ENCODE assay signal across 9 cellular contexts in the genomic region with DNA sequence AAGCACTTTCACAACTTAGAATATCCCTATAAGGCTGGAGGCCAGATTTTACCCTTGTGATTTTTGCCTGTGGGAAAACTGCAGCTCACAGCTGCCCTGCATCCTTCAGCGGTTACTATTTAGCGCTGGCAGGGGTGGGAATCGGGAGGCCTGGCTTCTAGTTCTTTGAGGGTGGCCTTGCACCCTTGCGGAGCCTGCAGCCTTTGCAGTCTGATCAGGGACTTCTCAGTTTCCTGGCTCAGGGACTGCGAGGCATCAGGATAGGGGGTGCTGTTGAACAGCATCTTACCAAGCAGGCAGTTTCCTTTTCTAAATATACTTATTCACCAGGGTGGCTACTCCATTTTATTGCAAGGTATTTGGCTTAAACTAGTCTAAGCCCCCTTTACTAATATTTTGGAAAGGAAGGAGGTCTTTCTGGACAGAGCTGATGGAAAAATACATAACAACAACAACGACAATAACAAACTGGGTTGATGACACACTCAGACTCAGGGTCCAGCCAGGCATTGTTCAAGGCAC. TPM values are rescaled to one million over a fixed set of nuclear protein-coding genes. Genes with fewer than 3 reads are reported as not detected.
DNase-seq lines count a peak whose midpoint lies in the region; ATAC-seq, FAIRE-seq and TF ChIP-seq lines count a peak whose summit lies in the region.
"Had no signal": no experiment of that assay in that cellular context is flagged by ENCODE, and none has a peak within 500 bp of the region (broad histone marks: within the 10 kb centered on the region; RNA-seq: fewer than 3 reads in every experiment).

No MANE protein-coding gene starts in this region.

- H3K79me2 ChIP-seq in GM12878 (ENCODE audit: control insufficient read depth, insufficient read depth, low read length) (no peaks in the 10 kb centered on the region), smooth muscle cell (ENCODE audit: low read depth) (no peaks in the 10 kb centered on the region)

- H3K9ac ChIP-seq in GM12878 (ENCODE audit: control insufficient read depth, insufficient read depth, low read length) (no peak overlapping the region), smooth muscle cell (ENCODE audit: low read depth) (no peak overlapping the region)

- in situ Hi-C loops in GM12878 (cut with MboI) = no loop called here

- no peak overlapping the region for H3K4me2 ChIP-seq in GM12878 (ENCODE audit: control insufficient read depth, insufficient read depth)
- H3K4me2 ChIP-seq in smooth muscle cell = no peak overlapping the region

- RAD21 ChIA-PET in GM12878 (lab: Charles Lee; ENCODE audit: unreplicated experiment) = interaction anchor here (0.7 kb wide), 1 partner anchor 140 kb away, joined by 3 read pairs; no protein-coding TSS in a partner anchor

- H3K9me3 ChIP-seq in BE2C (no peaks in the 10 kb centered on the region), GM12878 (replicated peaks; ENCODE audit: control insufficient read depth, insufficient read depth, low read length) (no peaks in the 10 kb centered on the region), right lobe of liver (no peaks in the 10 kb centered on the region), smooth muscle cell (replicated peaks; ENCODE audit: low read depth) (no peaks in the 10 kb centered on the region)

- TF ChIP-seq POLR2A in GM12878 (IDR thresholded peaks at IDR 0.05; ENCODE audit: low read depth, low read length) = no peak
- TF ChIP-seq POLR2A in right lobe of liver (IDR thresholded peaks at IDR 0.05) = no peak

- CTCF ChIA-PET in GM12878 (lab: Yijun Ruan, JAX) = interaction anchor here (1.0 to 1.3 kb wide), 3 partner anchors 8 to 14 kb away, joined by 3 to 4 read pairs (median 3); no protein-coding TSS in a partner anchor

- intact Hi-C loops in GM12878 (cut with micrococcal nuclease; ENCODE audit: unreplicated experiment) = no loop called here
- intact Hi-C loops in right lobe of liver (cut with DNase I) = no loop called here

- DNase-seq in BE2C = no peak
- no peak for DNase-seq in GM12878 (ENCODE audit: low read depth, low spot score)
- peak in 1 of 3 donors; percentile 51 for DNase-seq in right lobe of liver
- no peak for DNase-seq in smooth muscle cell (lab: John Stamatoyannopoulos, UW; ENCODE audit: unreplicated experiment)
- DNase-seq: small intestine had no signal

- H3K27me3 ChIP-seq in BE2C (no peaks in the 10 kb centered on the region), GM12878 (replicated peaks in 1 of 2; ENCODE audit: control insufficient read depth in 2 of 2, insufficient read depth in 2 of 2, low read length in 1 of 2) (no peaks in the 10 kb centered on the region), right lobe of liver (no peaks in the 10 kb centered on the region), smooth muscle cell (ENCODE audit: low read depth) (no peaks in the 10 kb centered on the region)

- POLR2A ChIA-PET in GM12878 (lab: Charles Lee) = no interaction called here

- 69% methylated on average over 6 of the region's 6 CpGs for WGBS in GM12878 (ENCODE audit: insufficient coverage, insufficient replicate concordance, low lambda C conversion rate, missing lambda C conversion rate)
- WGBS in right lobe of liver (ENCODE audit: insufficient coverage, low coverage, low lambda C conversion rate, missing lambda C conversion rate) = 8% methylated on average over 6 of the region's 6 CpGs
- 75% methylated on average over 6 of the region's 6 CpGs for WGBS in smooth muscle cell (ENCODE audit: low lambda C conversion rate)

- peaks cover 5% of the 10 kb centered on the region for H3K36me3 ChIP-seq in BE2C
- H3K36me3 ChIP-seq in GM12878 (ENCODE audit: control insufficient read depth in 2 of 2, insufficient read depth in 2 of 2, low read length in 1 of 2) = peaks cover 0 to 7% of the 10 kb centered on the region in 2 experiments; a peak in 1 of 4 replicates
- peaks cover 0 to 19% (median 0%) of the 10 kb centered on the region in 4 donors for H3K36me3 ChIP-seq in right lobe of liver
- no peaks in the 10 kb centered on the region for H3K36me3 ChIP-seq in smooth muscle cell (ENCODE audit: low read depth)

- TF ChIP-seq RAD21 in GM12878 (IDR thresholded peaks at IDR 0.05; ENCODE audit: insufficient read depth, low read depth, low read length) = 0 out of 2 replicates have a peak, but pooled peaks have one; percentile 15

- no peak for TF ChIP-seq EP300 in GM12878 (IDR thresholded peaks at IDR 0.05; ENCODE audit: borderline replicate concordance in 1 of 2, control insufficient read depth in 1 of 2, low read depth in 2 of 2, low read length in 2 of 2)

- no TSS peak for BruUV-seq in GM12878 (replicated peaks; lab: Mats Ljungman, UMichigan)

- H3K4me1 ChIP-seq in BE2C (peaks cover 4% of the 10 kb centered on the region; the same call in 1 of the 2 replicates), GM12878 (ENCODE audit: control insufficient read depth, insufficient read depth, low read length) (peaks cover 6% of the 10 kb centered on the region; the same call in 1 of the 2 replicates), right lobe of liver (peaks cover 0 to 36% (median 18%) of the 10 kb centered on the region in 4 donors), smooth muscle cell (ENCODE audit: low read depth) (peaks cover 3% of the 10 kb centered on the region)

- TF ChIP-seq CTCF in BE2C (IDR thresholded peaks at IDR 0.05; ENCODE audit: low read depth, low read length) = peak; percentile 38
- TF ChIP-seq CTCF in GM12872 (IDR thresholded peaks at IDR 0.05; ENCODE audit: insufficient read depth, low read depth, low read length) = 0 out of 3 replicates have a peak, but pooled peaks have one; percentile 9
- peak in 1 of 3 experiments; percentile 27; a peak in 1 of 6 replicates for TF ChIP-seq CTCF in GM12878 (IDR thresholded peaks at IDR 0.05 in 2 of 3, conservative IDR thresholded peaks at IDR 0.05 in 1 of 3; ENCODE audit: control insufficient read depth in 2 of 3, extremely low read depth in 1 of 3, insufficient read depth in 1 of 3, low read depth in 3 of 3, low read length in 3 of 3)
- peak; percentile 7 to 32 (median 25) for TF ChIP-seq CTCF in right lobe of liver (IDR thresholded peaks at IDR 0.05)
- TF ChIP-seq CTCF in smooth muscle cell (IDR thresholded peaks at IDR 0.05; ENCODE audit: borderline replicate concordance, insufficient read depth, poor library complexity, severe bottlenecking) = no peak

- no peak for FAIRE-seq in GM12878 (lab: Jason Lieb, UNC)
- FAIRE-seq: small intestine had no signal

- H2AFZ ChIP-seq in GM12878 (ENCODE audit: control insufficient read depth, low read depth, low read length) (no peak overlapping the region), smooth muscle cell (ENCODE audit: low read depth) (no peak overlapping the region)

- H3K27ac ChIP-seq in GM12878 (ENCODE audit: control insufficient read depth, insufficient read depth) = no peak overlapping the region
- H3K27ac ChIP-seq in right lobe of liver = peak overlapping the region in 2 of 3 donors; percentile 74 to 76
- H3K27ac ChIP-seq in smooth muscle cell (ENCODE audit: low read depth) = no peak overlapping the region

- SMC1A ChIA-PET in GM12878 (lab: Charles Lee; ENCODE audit: uncharacterized antibody, unreplicated experiment) = interaction anchor here (1.2 to 2.5 kb wide), 3 partner anchors 13 to 266 kb away, joined by 3 to 9 read pairs (median 4); a partner anchor contains a TSS

- H4K20me1 ChIP-seq in GM12878 (ENCODE audit: control insufficient read depth, insufficient read depth) (no peaks in the 10 kb centered on the region), smooth muscle cell (ENCODE audit: low read depth) (no peaks in the 10 kb centered on the region)

- ATAC-seq in GM12878 = no peak
- ATAC-seq in right lobe of liver = no peak
- no peak for ATAC-seq in HG02642 (IDR thresholded peaks at IDR 0.05; ENCODE audit: poor library complexity, unreplicated experiment)
- ATAC-seq in HG02798 (IDR thresholded peaks at IDR 0.05; ENCODE audit: poor library complexity, unreplicated experiment) = no peak
- ATAC-seq: stimulated activated memory B cell treated with anti-CD40 and anti-IgM and Interleukin-4, amounts not matched to agents 10 μg/mL and 1 μg/mL and 100 μg/mL, for 72 hours had no signal

- H3F3A ChIP-seq in smooth muscle cell (ENCODE audit: low read depth) = no peaks in the 10 kb centered on the region

- H3K4me3 ChIP-seq in BE2C (ENCODE audit: low read depth, low read length) = no peak overlapping the region
- H3K4me3 ChIP-seq in GM12878 = no peak overlapping the region
- H3K4me3 ChIP-seq in right lobe of liver = no peak overlapping the region
- H3K4me3 ChIP-seq in smooth muscle cell = no peak overlapping the region

RNA-seq across cellular contexts. Expression of a gene that starts 2.9 kb away (rescaled TPM):
- polyA plus RNA-seq in BE2C (2012; ENCODE audit: insufficient read depth, insufficient read length, low read depth) = 1.1 TPM
- total RNA-seq in GM12878 (2013; cell fraction: nucleolus; rRNA removed) = not detected in 2 replicates
- 0.33 and 0.56 TPM in 2 replicates for total RNA-seq in GM12878 (2014; rRNA removed)
- total RNA-seq in GM12878 (2014; rRNA removed; fragmentation: Illumina TruSeq; extraction: Trizol) = not detected in 2 replicates
- total RNA-seq in GM12878 (2021) = 2.0 and 2.4 TPM in 2 replicates
- polyA plus RNA-seq in GM12878 (2011; ENCODE audit: low read depth) = not detected
- 0.10 TPM in 1 of 2 replicates, not detected in the other for polyA plus RNA-seq in GM12878 (2011; rRNA removed)
- polyA plus RNA-seq in GM12878 (2011; cell fraction: cytosol; rRNA removed) = 0.07 and 0.18 TPM in 2 replicates
- polyA plus RNA-seq in GM12878 (2011; cell fraction: nucleus; rRNA removed) = 0.59 and 0.73 TPM in 2 replicates
- 0.13 and 0.35 TPM in 2 replicates for polyA plus RNA-seq in GM12878 (2012)
- not detected in 2 replicates for polyA plus RNA-seq in GM12878 (2014; fragmentation: Illumina TruSeq; extraction: Trizol)
- under 1 TPM; 0.16 to 0.24 TPM for polyA plus RNA-seq in GM12878 (2014; fragmentation: Nextera tagmentation; extraction: Ambion mirVana)
- polyA plus RNA-seq in GM12878 (2014; rRNA removed) = 0.41 TPM in 1 of 2 replicates, not detected in the other
- polyA plus RNA-seq in GM12878 (2016; fragmentation: Nextera tagmentation; extraction: Ambion mirVana) = under 1 TPM; 0.23 to 0.42 TPM
- 0.21 TPM in 1 of 2 replicates, not detected in the other for polyA minus RNA-seq in GM12878 (2011; rRNA and poly(A)+ RNA removed)
- polyA minus RNA-seq in GM12878 (2011; cell fraction: cytosol; rRNA and poly(A)+ RNA removed) = not detected in 2 replicates
- 1.5 TPM in 1 of 2 replicates, not detected in the other for polyA minus RNA-seq in GM12878 (2011; cell fraction: nucleus; rRNA and poly(A)+ RNA removed)
- over 10,000 TPM in 2 of 6 experiments, 1,000 to 10,000 TPM in 4; 5,429 to 12,494 (median 8,679) TPM for total RNA-seq in right lobe of liver
- 1.2 and 2.5 TPM in 2 replicates for total RNA-seq in smooth muscle cell
- 3.2 and 3.8 TPM in 2 replicates for polyA plus RNA-seq in smooth muscle cell

RNA-seq across cellular contexts. Expression of a gene that starts 10.6 kb away (rescaled TPM):
- polyA plus RNA-seq in BE2C (2012; ENCODE audit: insufficient read depth, insufficient read length, low read depth) = 1.3 TPM
- total RNA-seq in GM12878 (2013; cell fraction: nucleolus; rRNA removed) = not detected in 2 replicates
- not detected in 2 replicates for total RNA-seq in GM12878 (2014; rRNA removed)
- not detected in 2 replicates for total RNA-seq in GM12878 (2014; rRNA removed; fragmentation: Illumina TruSeq; extraction: Trizol)
- total RNA-seq in GM12878 (2021) = 1.2 and 1.9 TPM in 2 replicates
- not detected for polyA plus RNA-seq in GM12878 (2011; ENCODE audit: low read depth)
- polyA plus RNA-seq in GM12878 (2011; rRNA removed) = not detected in 2 replicates
- polyA plus RNA-seq in GM12878 (2011; cell fraction: cytosol; rRNA removed) = not detected in 2 replicates
- polyA plus RNA-seq in GM12878 (2011; cell fraction: nucleus; rRNA removed) = not detected in 2 replicates
- polyA plus RNA-seq in GM12878 (2012) = not detected in 2 replicates
- polyA plus RNA-seq in GM12878 (2014; fragmentation: Illumina TruSeq; extraction: Trizol) = not detected in 2 replicates
- not detected for polyA plus RNA-seq in GM12878 (2014; fragmentation: Nextera tagmentation; extraction: Ambion mirVana)
- polyA plus RNA-seq in GM12878 (2014; rRNA removed) = not detected in 2 replicates
- not detected for polyA plus RNA-seq in GM12878 (2016; fragmentation: Nextera tagmentation; extraction: Ambion mirVana)
- polyA minus RNA-seq in GM12878 (2011; rRNA and poly(A)+ RNA removed) = not detected in 2 replicates
- polyA minus RNA-seq in GM12878 (2011; cell fraction: cytosol; rRNA and poly(A)+ RNA removed) = not detected in 2 replicates
- not detected in 2 replicates for polyA minus RNA-seq in GM12878 (2011; cell fraction: nucleus; rRNA and poly(A)+ RNA removed)
- total RNA-seq in right lobe of liver = over 10,000 TPM in 3 of 6 experiments, 1,000 to 10,000 TPM in 3; 4,225 to 15,106 (median 9,815) TPM
- total RNA-seq in smooth muscle cell = not detected in 2 replicates
- 0.54 and 1.1 TPM in 2 replicates for polyA plus RNA-seq in smooth muscle cell

RNA-seq across cellular contexts. Expression of a gene that starts 17.2 kb away (rescaled TPM):
- not detected for polyA plus RNA-seq in BE2C (2012; ENCODE audit: insufficient read depth, insufficient read length, low read depth)
- not detected in 2 replicates for total RNA-seq in GM12878 (2013; cell fraction: nucleolus; rRNA removed)
- total RNA-seq in GM12878 (2014; rRNA removed) = not detected in 2 replicates
- not detected in 2 replicates for total RNA-seq in GM12878 (2014; rRNA removed; fragmentation: Illumina TruSeq; extraction: Trizol)
- not detected in 2 replicates for total RNA-seq in GM12878 (2021)
- not detected for polyA plus RNA-seq in GM12878 (2011; ENCODE audit: low read depth)
- not detected in 2 replicates for polyA plus RNA-seq in GM12878 (2011; rRNA removed)
- polyA plus RNA-seq in GM12878 (2011; cell fraction: cytosol; rRNA removed) = not detected in 2 replicates
- not detected in 2 replicates for polyA plus RNA-seq in GM12878 (2011; cell fraction: nucleus; rRNA removed)
- not detected in 2 replicates for polyA plus RNA-seq in GM12878 (2012)
- not detected in 2 replicates for polyA plus RNA-seq in GM12878 (2014; fragmentation: Illumina TruSeq; extraction: Trizol)
- polyA plus RNA-seq in GM12878 (2014; fragmentation: Nextera tagmentation; extraction: Ambion mirVana) = not detected
- polyA plus RNA-seq in GM12878 (2014; rRNA removed) = not detected in 2 replicates
- not detected for polyA plus RNA-seq in GM12878 (2016; fragmentation: Nextera tagmentation; extraction: Ambion mirVana)
- not detected in 2 replicates for polyA minus RNA-seq in GM12878 (2011; rRNA and poly(A)+ RNA removed)
- not detected in 2 replicates for polyA minus RNA-seq in GM12878 (2011; cell fraction: cytosol; rRNA and poly(A)+ RNA removed)
- polyA minus RNA-seq in GM12878 (2011; cell fraction: nucleus; rRNA and poly(A)+ RNA removed) = not detected in 2 replicates
- total RNA-seq in right lobe of liver = 1,000 to 10,000 TPM in 2 of 6 experiments, 100 to 1,000 TPM in 2, 10 to 100 TPM in 2; 21.9 to 1,288 (median 117) TPM
- total RNA-seq in smooth muscle cell = not detected in 2 replicates
- 0.14 and 0.15 TPM in 2 replicates for polyA plus RNA-seq in smooth muscle cell

RNA-seq across cellular contexts. Expression of a gene that starts 48.6 kb away (rescaled TPM):
- polyA plus RNA-seq in BE2C (2012; ENCODE audit: insufficient read depth, insufficient read length, low read depth) = 0.31 TPM
- total RNA-seq in GM12878 (2013; cell fraction: nucleolus; rRNA removed) = not detected in 2 replicates
- total RNA-seq in GM12878 (2014; rRNA removed) = not detected in 2 replicates
- not detected in 2 replicates for total RNA-seq in GM12878 (2014; rRNA removed; fragmentation: Illumina TruSeq; extraction: Trizol)
- total RNA-seq in GM12878 (2021) = 0.15 and 0.35 TPM in 2 replicates
- not detected for polyA plus RNA-seq in GM12878 (2011; ENCODE audit: low read depth)
- not detected in 2 replicates for polyA plus RNA-seq in GM12878 (2011; rRNA removed)
- not detected in 2 replicates for polyA plus RNA-seq in GM12878 (2011; cell fraction: cytosol; rRNA removed)
- polyA plus RNA-seq in GM12878 (2011; cell fraction: nucleus; rRNA removed) = not detected in 2 replicates
- polyA plus RNA-seq in GM12878 (2012) = not detected in 2 replicates
- not detected in 2 replicates for polyA plus RNA-seq in GM12878 (2014; fragmentation: Illumina TruSeq; extraction: Trizol)
- polyA plus RNA-seq in GM12878 (2014; fragmentation: Nextera tagmentation; extraction: Ambion mirVana) = not detected
- polyA plus RNA-seq in GM12878 (2014; rRNA removed) = not detected in 2 replicates
- not detected for polyA plus RNA-seq in GM12878 (2016; fragmentation: Nextera tagmentation; extraction: Ambion mirVana)
- not detected in 2 replicates for polyA minus RNA-seq in GM12878 (2011; rRNA and poly(A)+ RNA removed)
- not detected in 2 replicates for polyA minus RNA-seq in GM12878 (2011; cell fraction: cytosol; rRNA and poly(A)+ RNA removed)
- polyA minus RNA-seq in GM12878 (2011; cell fraction: nucleus; rRNA and poly(A)+ RNA removed) = not detected in 2 replicates
- total RNA-seq in right lobe of liver = 1,000 to 10,000 TPM in 1 of 6 experiments, 100 to 1,000 TPM in 4, 10 to 100 TPM in 1; 57.8 to 1,064 (median 724) TPM
- total RNA-seq in smooth muscle cell = not detected in 2 replicates
- polyA plus RNA-seq in smooth muscle cell = not detected in 2 replicates

RNA-seq across cellular contexts. Expression of a gene that starts 52.5 kb away (rescaled TPM):
- 95.7 TPM for polyA plus RNA-seq in BE2C (2012; ENCODE audit: insufficient read depth, insufficient read length, low read depth)
- 60.8 and 72.4 TPM in 2 replicates for total RNA-seq in GM12878 (2013; cell fraction: nucleolus; rRNA removed)
- total RNA-seq in GM12878 (2014; rRNA removed) (42.8 and 46.3 TPM in 2 replicates), GM12878 (2014; rRNA removed; fragmentation: Illumina TruSeq; extraction: Trizol) (50.1 and 54.3 TPM in 2 replicates), GM12878 (2021) (55.1 and 58.4 TPM in 2 replicates), right lobe of liver (10 to 100 TPM; 17.9 to 86.6 (median 30.2) TPM), smooth muscle cell (26.2 and 34.8 TPM in 2 replicates)
- polyA plus RNA-seq in GM12878 (2011; ENCODE audit: low read depth) = 21.3 TPM
- polyA plus RNA-seq in GM12878 (2011; rRNA removed) (76.9 and 80.4 TPM in 2 replicates), GM12878 (2014; fragmentation: Illumina TruSeq; extraction: Trizol) (55.1 and 70.4 TPM in 2 replicates), GM12878 (2014; fragmentation: Nextera tagmentation; extraction: Ambion mirVana) (10 to 100 TPM in 1 of 2 experiments, 1 to 10 TPM in 1; 9.3 to 20.4 TPM), GM12878 (2014; rRNA removed) (46.9 and 48.3 TPM in 2 replicates), GM12878 (2016; fragmentation: Nextera tagmentation; extraction: Ambion mirVana) (10 to 100 TPM; 89.3 to 89.7 TPM), smooth muscle cell (34.2 and 48.5 TPM in 2 replicates)
- 58.8 and 62.0 TPM in 2 replicates for polyA plus RNA-seq in GM12878 (2011; cell fraction: cytosol; rRNA removed)
- polyA plus RNA-seq in GM12878 (2011; cell fraction: nucleus; rRNA removed) = 65.3 and 75.7 TPM in 2 replicates
- 34.3 and 39.8 TPM in 2 replicates for polyA plus RNA-seq in GM12878 (2012)
- polyA minus RNA-seq in GM12878 (2011; rRNA and poly(A)+ RNA removed) = 64.3 and 74.9 TPM in 2 replicates
- polyA minus RNA-seq in GM12878 (2011; cell fraction: cytosol; rRNA and poly(A)+ RNA removed) = 22.2 and 29.7 TPM in 2 replicates
- 55.5 and 84.3 TPM in 2 replicates for polyA minus RNA-seq in GM12878 (2011; cell fraction: nucleus; rRNA and poly(A)+ RNA removed)

Comparison
In these comparisons a context has a peak if more than half of its experiments do, and no peak if none do; other contexts are left out.
1. H3K27ac ChIP-seq: peak in right lobe of liver (2 of 3); none in GM12878 (single experiment) and smooth muscle cell (single experiment).
2. RNA of a gene that starts 2.9 kb away (total RNA-seq): 5,429 to 12,494 TPM in right lobe of liver; 1.2 to 2.5 TPM in smooth muscle cell and 0.33 to 2.4 TPM in GM12878; every median in the first group is over 1,000 times any median in the second.
3. RNA of a gene that starts 10.6 kb away (total RNA-seq): 4,225 to 15,106 TPM in right lobe of liver; 1.2 to 1.9 TPM in GM12878 and not detected in smooth muscle cell; every median in the first group is over 1,000 times any median in the second.
4. RNA of a gene that starts 17.2 kb away (total RNA-seq): 21.9 to 1,288 TPM in right lobe of liver; not detected in GM12878 and not detected in smooth muscle cell; every median in the first group is over 10 times any median in the second.